In genomic region chr9:34380034-34380510, GRCh38 we compare ENCODE assay signal across 9 cellular contexts. TPM values are rescaled to one million over a fixed set of nuclear protein-coding genes. Genes with fewer than 3 reads are reported as not detected.
A peak's percentile ranks its signal among the peaks of the same experiment; 100 is the strongest.
DNase-seq lines count a peak whose midpoint lies in the region; ATAC-seq and TF ChIP-seq lines count a peak whose summit lies in the region.
"Had no signal": no experiment of that assay in that cellular context is flagged by ENCODE, and none has a peak within 500 bp of the region (broad histone marks: within the 10 kb centered on the region; RNA-seq: fewer than 3 reads in every experiment).

No MANE protein-coding gene starts in this region.

- TF ChIP-seq CTCF in ascending aorta (IDR thresholded peaks at IDR 0.05) (no peak), liver (IDR thresholded peaks at IDR 0.05; ENCODE audit: low read depth, low read length, missing input control) (peak; percentile 14), thoracic aorta (IDR thresholded peaks at IDR 0.05) (no peak)

- DNase-seq in activated CD4-positive, CD25-positive, alpha-beta regulatory T cell treated with anti-CD3 and anti-CD28 coated beads, Interleukin-2, amount 50 U/mL, for 72 hours: peak; percentile 42
- no peak for DNase-seq in activated CD4-positive, CD25-positive, alpha-beta regulatory T cell (lab: John Stamatoyannopoulos, UW)
- DNase-seq in ascending aorta (ENCODE audit: low spot score in 2 of 2) (no peak), thoracic aorta (ENCODE audit: low spot score) (no peak), DMS 273 (lab: John Stamatoyannopoulos, UW; ENCODE audit: unreplicated experiment) (no peak)

- no peak overlapping the region for H3K9ac ChIP-seq in liver (ENCODE audit: low read depth in 1 of 2, low read length in 2 of 2)

- H3K4me1 ChIP-seq in ascending aorta (peaks cover 7 to 16% of the 10 kb centered on the region in 2 donors), liver (ENCODE audit: control insufficient read depth in 4 of 4, insufficient read depth in 4 of 4, low read length in 3 of 4) (peaks cover 4 to 49% (median 35%) of the 10 kb centered on the region in 4 donors), thoracic aorta (ENCODE audit: control insufficient read depth in 1 of 2, low read depth in 2 of 2) (peaks cover 14 to 33% of the 10 kb centered on the region in 2 donors)

- WGBS in liver: 32% methylated on average over 24 of the region's 24 CpGs

- TF ChIP-seq RAD21 in liver (IDR thresholded peaks at IDR 0.05): no peak

- H3K27ac ChIP-seq in ascending aorta: no peak overlapping the region
- H3K27ac ChIP-seq in liver (ENCODE audit: low read depth in 1 of 2, low read length in 2 of 2): no peak overlapping the region
- H3K27ac ChIP-seq in thoracic aorta: no peak overlapping the region
- H3K27ac ChIP-seq: SJSA1 had no signal

- no peaks in the 10 kb centered on the region for H3K27me3 ChIP-seq in ascending aorta
- no peaks in the 10 kb centered on the region for H3K27me3 ChIP-seq in liver (ENCODE audit: control insufficient read depth in 4 of 4, insufficient read depth in 4 of 4, low read length in 3 of 4)
- H3K27me3 ChIP-seq in thoracic aorta (replicated peaks; ENCODE audit: insufficient read depth): no peaks in the 10 kb centered on the region
- H3K27me3 ChIP-seq: SJSA1 had no signal

- ATAC-seq in thoracic aorta (ENCODE audit: insufficient number of reproducible peaks, low FRiP score, low read depth): no peak
- ATAC-seq in GM21447 (IDR thresholded peaks at IDR 0.05; ENCODE audit: unreplicated experiment): no peak
- no peak for ATAC-seq in GM18517 (IDR thresholded peaks at IDR 0.05; ENCODE audit: unreplicated experiment)

- peak overlapping the region; percentile 14 to 62 for H3K4me3 ChIP-seq in ascending aorta
- H3K4me3 ChIP-seq in liver (ENCODE audit: low read depth in 1 of 3, low read length in 3 of 3): peak overlapping the region in 2 of 3 donors; percentile 38 to 60
- peak overlapping the region; percentile 71 for H3K4me3 ChIP-seq in thoracic aorta

- H3K36me3 ChIP-seq in ascending aorta: no peaks in the 10 kb centered on the region
- no peaks in the 10 kb centered on the region for H3K36me3 ChIP-seq in liver (ENCODE audit: control insufficient read depth in 4 of 4, insufficient read depth in 3 of 4, low read depth in 1 of 4, low read length in 3 of 4)
- H3K36me3 ChIP-seq in thoracic aorta: no peaks in the 10 kb centered on the region
- H3K36me3 ChIP-seq: SJSA1 had no signal

- H3K9me3 ChIP-seq in ascending aorta (no peaks in the 10 kb centered on the region), liver (ENCODE audit: control insufficient read depth in 4 of 4, low read length in 3 of 4) (no peaks in the 10 kb centered on the region), thoracic aorta (no peaks in the 10 kb centered on the region)
- H3K9me3 ChIP-seq: SJSA1 had no signal

- intact Hi-C loops in ascending aorta (cut with DNase I): loop anchor here (1.0 kb wide), 1 partner anchor 254 kb away; the partner anchor contains the start of gene DCAF12

TF ChIP-seq in liver, 16 proteins besides CTCF, POLR2A, EP300 and RAD21:
- TF ChIP-seq RXRA (IDR thresholded peaks at IDR 0.05) (no peak), NR2F2 (IDR thresholded peaks at IDR 0.05) (no peak)

RNA-seq across cellular contexts. Expression of gene MYORG, which starts 3.4 kb away (rescaled TPM):
- total RNA-seq in ascending aorta (11.0 TPM), liver (10 to 100 TPM; 19.0 to 26.6 TPM), thoracic aorta (10 to 100 TPM in 1 of 2 donors, 1 to 10 TPM in 1; 7.4 to 12.1 TPM)
- polyA plus RNA-seq in liver: 10 to 100 TPM; 11.4 to 19.5 TPM

RNA-seq across cellular contexts. Expression of gene NUDT2, which starts 50.7 kb away (rescaled TPM):
- total RNA-seq in ascending aorta: not detected
- total RNA-seq in liver: 10 to 100 TPM in 1 of 2 donors, 1 to 10 TPM in 1; 9.2 to 10.6 TPM
- polyA plus RNA-seq in liver: 10 to 100 TPM; 20.7 to 23.5 TPM
- 10 to 100 TPM in 1 of 2 donors, 1 to 10 TPM in 1; 3.4 to 20.8 TPM for total RNA-seq in thoracic aorta

RNA-seq across cellular contexts. Expression of gene KIF24, which starts 51.0 kb away (rescaled TPM):
- total RNA-seq in ascending aorta: 0.21 TPM
- total RNA-seq in liver: 1 to 10 TPM in 1 of 2 donors, under 1 TPM in 1; 0.17 to 4.1 TPM
- under 1 TPM; 0.13 to 0.24 TPM for polyA plus RNA-seq in liver
- 1 to 10 TPM in 1 of 2 donors, under 1 TPM in 1; 0.56 to 1.1 TPM for total RNA-seq in thoracic aorta
